1 cellular context compared by ENCODE assay signal in the genomic region with DNA sequence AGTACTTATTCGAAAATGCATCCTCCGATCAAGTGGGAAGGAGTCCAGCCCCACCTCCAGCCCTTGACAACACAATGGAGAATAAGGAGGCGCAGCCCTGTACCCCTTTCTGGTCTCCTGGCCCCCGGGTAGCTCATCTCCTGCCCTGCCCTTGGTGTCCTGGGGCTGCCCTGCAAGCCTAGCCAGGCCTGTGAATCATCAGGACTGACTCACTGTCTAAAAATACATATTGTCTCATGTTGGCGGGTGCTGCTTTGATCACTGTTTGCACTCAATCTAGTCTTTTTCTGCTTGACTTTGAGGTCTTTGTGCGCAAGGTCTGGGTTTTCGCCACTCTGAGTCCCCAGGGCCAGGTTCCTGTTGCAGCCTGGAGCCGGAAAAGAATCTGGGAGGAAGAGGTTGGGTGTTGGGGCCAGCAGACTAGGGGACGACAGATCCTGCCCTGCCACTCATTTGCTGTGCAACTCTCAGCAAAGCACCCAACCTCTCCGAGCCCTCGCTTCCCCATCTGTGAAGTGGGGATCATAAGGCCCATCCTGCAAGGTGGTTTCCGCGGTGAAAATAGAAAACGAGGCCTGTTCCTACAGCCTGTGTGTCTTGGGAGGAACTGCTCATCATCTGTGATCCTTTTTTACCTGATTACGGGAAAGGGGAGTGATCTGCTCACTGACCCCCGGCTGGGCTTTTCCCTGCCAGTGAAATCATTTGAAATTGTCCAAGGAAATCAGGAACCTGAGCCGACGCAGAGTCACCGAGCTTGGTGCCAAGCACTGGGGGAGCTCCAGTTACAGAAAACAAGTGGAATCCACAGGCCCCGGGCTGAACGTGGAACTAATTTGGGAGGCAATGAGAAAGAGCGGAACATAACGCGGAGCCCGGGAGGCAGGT.
TF ChIP-seq lines count a peak whose summit lies in the region.

No MANE protein-coding gene starts in this region.

TF ChIP-seq in HepG2, 621 proteins besides CTCF, POLR2A, EP300 and RAD21 (continued from another document and continues in another):
- TF ChIP-seq ZNF407 (CRISPR knock-in tag; IDR thresholded peaks at IDR 0.05; ENCODE audit: not compliant biosample characterization) (peak; percentile 54), DNMT1 (CRISPR knock-in tag; IDR thresholded peaks at IDR 0.05) (no peak), ZNF275 (CRISPR knock-in tag; IDR thresholded peaks at IDR 0.05; ENCODE audit: borderline replicate concordance) (peak; percentile 51; the same call in 1 of the 2 replicates), NBN (conservative IDR thresholded peaks at IDR 0.05) (no peak), ZBTB26 (CRISPR knock-in tag; IDR thresholded peaks at IDR 0.05; ENCODE audit: borderline replicate concordance) (peak; percentile 70; the same call in 1 of the 2 replicates), TEAD2 (CRISPR knock-in tag; IDR thresholded peaks at IDR 0.05) (peak; percentile 48; the same call in 1 of the 2 replicates), CHD4 (IDR thresholded peaks at IDR 0.05; ENCODE audit: borderline replicate concordance, low read length) (peak; percentile 78; the same call in 1 of the 2 replicates), CREB1 (IDR thresholded peaks at IDR 0.05) (peak; percentile 44), CREB1 (CRISPR knock-in tag; IDR thresholded peaks at IDR 0.05) (peak; percentile 50; the same call in 1 of the 2 replicates), ZNF143 (CRISPR knock-in tag; IDR thresholded peaks at IDR 0.05) (0 out of 2 replicates have a peak, but pooled peaks have one; percentile 46), CENPT (CRISPR knock-in tag; IDR thresholded peaks at IDR 0.05; ENCODE audit: low read depth) (peak; percentile 59; the same call in 1 of the 2 replicates), ZNF543 (CRISPR knock-in tag; IDR thresholded peaks at IDR 0.05) (0 out of 2 replicates have a peak, but pooled peaks have one; percentile 59), TCF7L2 (IDR thresholded peaks at IDR 0.05; ENCODE audit: low read depth, low read length) (no peak; the same call in none of the 2 replicates), NCOA5 (CRISPR knock-in tag; IDR thresholded peaks at IDR 0.05) (no peak), MAZ (IDR thresholded peaks at IDR 0.05; ENCODE audit: borderline replicate concordance, low read depth, low read length) (peak; percentile 87), MAZ (CRISPR knock-in tag; IDR thresholded peaks at IDR 0.05; ENCODE audit: low read depth) (peak; percentile 82), ZNF644 (CRISPR knock-in tag; IDR thresholded peaks at IDR 0.05; ENCODE audit: low read depth) (peak; percentile 75; the same call in 1 of the 2 replicates), ZFP37 (CRISPR knock-in tag; IDR thresholded peaks at IDR 0.05; ENCODE audit: borderline replicate concordance) (no peak; the same call in 1 of the 2 replicates), ZNF672 (CRISPR knock-in tag; IDR thresholded peaks at IDR 0.05) (0 out of 2 replicates have a peak, but pooled peaks have one; percentile 20), SP5 (CRISPR knock-in tag; IDR thresholded peaks at IDR 0.05; ENCODE audit: borderline replicate concordance, low read depth) (peak; percentile 59; the same call in 1 of the 2 replicates), HNRNPLL (IDR thresholded peaks at IDR 0.05; ENCODE audit: low read depth, low read length, poor library complexity, severe bottlenecking) (peak; percentile 65), TRIM24 (CRISPR knock-in tag; IDR thresholded peaks at IDR 0.05) (no peak; the same call in 1 of the 2 replicates), KLF16 (CRISPR knock-in tag; IDR thresholded peaks at IDR 0.05) (peak in 1 of 2 experiments; percentile 86; a peak in 2 of 4 replicates), POLR2AphosphoS5 (IDR thresholded peaks at IDR 0.05; ENCODE audit: low read depth, low read length) (peak; percentile 61; the same call in 1 of the 2 replicates), ARHGAP35 (CRISPR knock-in tag; IDR thresholded peaks at IDR 0.05; ENCODE audit: borderline replicate concordance) (peak; percentile 68; the same call in 1 of the 2 replicates), ZNF614 (CRISPR knock-in tag; IDR thresholded peaks at IDR 0.05; ENCODE audit: borderline replicate concordance) (peak; percentile 82; the same call in 1 of the 2 replicates), JUNB (CRISPR knock-in tag; IDR thresholded peaks at IDR 0.05; ENCODE audit: borderline replicate concordance) (peak; percentile 97), SP2 (CRISPR knock-in tag; IDR thresholded peaks at IDR 0.05) (no peak)
- TF ChIP-seq, protein P1, sequence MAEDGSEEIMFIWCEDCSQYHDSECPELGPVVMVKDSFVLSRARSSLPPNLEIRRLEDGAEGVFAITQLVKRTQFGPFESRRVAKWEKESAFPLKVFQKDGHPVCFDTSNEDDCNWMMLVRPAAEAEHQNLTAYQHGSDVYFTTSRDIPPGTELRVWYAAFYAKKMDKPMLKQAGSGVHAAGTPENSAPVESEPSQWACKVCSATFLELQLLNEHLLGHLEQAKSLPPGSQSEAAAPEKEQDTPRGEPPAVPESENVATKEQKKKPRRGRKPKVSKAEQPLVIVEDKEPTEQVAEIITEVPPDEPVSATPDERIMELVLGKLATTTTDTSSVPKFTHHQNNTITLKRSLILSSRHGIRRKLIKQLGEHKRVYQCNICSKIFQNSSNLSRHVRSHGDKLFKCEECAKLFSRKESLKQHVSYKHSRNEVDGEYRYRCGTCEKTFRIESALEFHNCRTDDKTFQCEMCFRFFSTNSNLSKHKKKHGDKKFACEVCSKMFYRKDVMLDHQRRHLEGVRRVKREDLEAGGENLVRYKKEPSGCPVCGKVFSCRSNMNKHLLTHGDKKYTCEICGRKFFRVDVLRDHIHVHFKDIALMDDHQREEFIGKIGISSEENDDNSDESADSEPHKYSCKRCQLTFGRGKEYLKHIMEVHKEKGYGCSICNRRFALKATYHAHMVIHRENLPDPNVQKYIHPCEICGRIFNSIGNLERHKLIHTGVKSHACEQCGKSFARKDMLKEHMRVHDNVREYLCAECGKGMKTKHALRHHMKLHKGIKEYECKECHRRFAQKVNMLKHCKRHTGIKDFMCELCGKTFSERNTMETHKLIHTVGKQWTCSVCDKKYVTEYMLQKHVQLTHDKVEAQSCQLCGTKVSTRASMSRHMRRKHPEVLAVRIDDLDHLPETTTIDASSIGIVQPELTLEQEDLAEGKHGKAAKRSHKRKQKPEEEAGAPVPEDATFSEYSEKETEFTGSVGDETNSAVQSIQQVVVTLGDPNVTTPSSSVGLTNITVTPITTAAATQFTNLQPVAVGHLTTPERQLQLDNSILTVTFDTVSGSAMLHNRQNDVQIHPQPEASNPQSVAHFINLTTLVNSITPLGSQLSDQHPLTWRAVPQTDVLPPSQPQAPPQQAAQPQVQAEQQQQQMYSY (CRISPR knock-in tag; IDR thresholded peaks at IDR 0.05) = no peak; the same call in 1 of the 2 replicates
- TF ChIP-seq, protein P2, sequence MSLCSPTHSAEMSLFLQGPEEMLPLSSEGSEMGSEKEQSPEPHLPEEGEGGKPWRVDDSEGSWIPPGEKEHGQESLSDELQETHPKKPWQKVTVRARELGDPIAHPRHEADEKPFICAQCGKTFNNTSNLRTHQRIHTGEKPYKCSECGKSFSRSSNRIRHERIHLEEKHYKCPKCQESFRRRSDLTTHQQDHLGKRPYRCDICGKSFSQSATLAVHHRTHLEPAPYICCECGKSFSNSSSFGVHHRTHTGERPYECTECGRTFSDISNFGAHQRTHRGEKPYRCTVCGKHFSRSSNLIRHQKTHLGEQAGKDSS (CRISPR knock-in tag; IDR thresholded peaks at IDR 0.05; ENCODE audit: borderline replicate concordance, low read depth) = peak; percentile 87; the same call in 1 of the 2 replicates
- TF ChIP-seq, protein P3, sequence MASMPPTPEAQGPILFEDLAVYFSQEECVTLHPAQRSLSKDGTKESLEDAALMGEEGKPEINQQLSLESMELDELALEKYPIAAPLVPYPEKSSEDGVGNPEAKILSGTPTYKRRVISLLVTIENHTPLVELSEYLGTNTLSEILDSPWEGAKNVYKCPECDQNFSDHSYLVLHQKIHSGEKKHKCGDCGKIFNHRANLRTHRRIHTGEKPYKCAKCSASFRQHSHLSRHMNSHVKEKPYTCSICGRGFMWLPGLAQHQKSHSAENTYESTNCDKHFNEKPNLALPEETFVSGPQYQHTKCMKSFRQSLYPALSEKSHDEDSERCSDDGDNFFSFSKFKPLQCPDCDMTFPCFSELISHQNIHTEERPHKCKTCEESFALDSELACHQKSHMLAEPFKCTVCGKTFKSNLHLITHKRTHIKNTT (CRISPR knock-in tag; IDR thresholded peaks at IDR 0.05) = 0 out of 2 replicates have a peak, but pooled peaks have one; percentile 85
- TF ChIP-seq, protein P4, sequence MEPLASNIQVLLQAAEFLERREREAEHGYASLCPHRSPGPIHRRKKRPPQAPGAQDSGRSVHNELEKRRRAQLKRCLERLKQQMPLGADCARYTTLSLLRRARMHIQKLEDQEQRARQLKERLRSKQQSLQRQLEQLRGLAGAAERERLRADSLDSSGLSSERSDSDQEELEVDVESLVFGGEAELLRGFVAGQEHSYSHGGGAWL (CRISPR knock-in tag; IDR thresholded peaks at IDR 0.05) = peak; percentile 63; the same call in 1 of the 2 replicates
- TF ChIP-seq, protein P5, sequence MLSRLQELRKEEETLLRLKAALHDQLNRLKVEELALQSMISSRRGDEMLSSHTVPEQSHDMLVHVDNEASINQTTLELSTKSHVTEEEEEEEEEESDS (CRISPR knock-in tag; IDR thresholded peaks at IDR 0.05; ENCODE audit: borderline replicate concordance) = no peak
